1 cellular context compared by ENCODE assay signal in the genomic region with DNA sequence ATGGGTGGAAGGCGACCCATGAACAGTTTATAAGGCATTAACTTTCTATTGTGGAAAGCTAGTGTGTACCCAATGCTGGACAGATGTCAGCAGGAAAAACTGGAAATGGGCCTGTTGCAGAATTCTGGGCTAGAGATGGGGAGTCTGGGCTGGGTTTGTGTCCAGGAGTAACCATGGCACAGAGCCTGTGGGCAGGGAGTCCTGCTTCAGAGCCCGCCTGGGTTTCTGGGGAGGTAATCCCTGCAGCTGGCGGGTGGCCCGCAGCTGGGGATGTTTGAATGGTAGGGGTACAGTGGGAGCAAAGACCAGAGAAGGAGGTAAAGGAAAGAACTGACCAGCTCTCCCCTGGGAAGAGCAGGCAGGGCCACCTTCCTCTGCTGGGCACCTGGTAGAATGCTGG.
TF ChIP-seq lines count a peak whose summit lies in the region.

No MANE protein-coding gene starts in this region.

TF ChIP-seq in HepG2, 621 proteins besides CTCF, POLR2A, EP300 and RAD21:
- TF ChIP-seq MBNL3 (CRISPR knock-in tag; conservative IDR thresholded peaks at IDR 0.05) (no peak), ZZZ3 (CRISPR knock-in tag; IDR thresholded peaks at IDR 0.05; ENCODE audit: borderline replicate concordance) (no peak), ZFP36L2 (CRISPR knock-in tag; IDR thresholded peaks at IDR 0.05) (no peak), PHB2 (IDR thresholded peaks at IDR 0.05; ENCODE audit: partially characterized antibody) (no peak), ZNF431 (CRISPR knock-in tag; IDR thresholded peaks at IDR 0.05; ENCODE audit: borderline replicate concordance, low read depth) (no peak), ERF (CRISPR knock-in tag; IDR thresholded peaks at IDR 0.05) (no peak), ZNF350 (CRISPR knock-in tag; IDR thresholded peaks at IDR 0.05; ENCODE audit: borderline replicate concordance, low read depth) (no peak), ZNF782 (CRISPR knock-in tag; IDR thresholded peaks at IDR 0.05; ENCODE audit: borderline replicate concordance) (no peak), ZNF75D (CRISPR knock-in tag; IDR thresholded peaks at IDR 0.05; ENCODE audit: borderline replicate concordance) (no peak), ZNF570 (CRISPR knock-in tag; IDR thresholded peaks at IDR 0.05; ENCODE audit: borderline replicate concordance) (no peak), MAFG (CRISPR knock-in tag; IDR thresholded peaks at IDR 0.05) (no peak), ZNF619 (CRISPR knock-in tag; IDR thresholded peaks at IDR 0.05) (no peak)
- TF ChIP-seq, protein P1, sequence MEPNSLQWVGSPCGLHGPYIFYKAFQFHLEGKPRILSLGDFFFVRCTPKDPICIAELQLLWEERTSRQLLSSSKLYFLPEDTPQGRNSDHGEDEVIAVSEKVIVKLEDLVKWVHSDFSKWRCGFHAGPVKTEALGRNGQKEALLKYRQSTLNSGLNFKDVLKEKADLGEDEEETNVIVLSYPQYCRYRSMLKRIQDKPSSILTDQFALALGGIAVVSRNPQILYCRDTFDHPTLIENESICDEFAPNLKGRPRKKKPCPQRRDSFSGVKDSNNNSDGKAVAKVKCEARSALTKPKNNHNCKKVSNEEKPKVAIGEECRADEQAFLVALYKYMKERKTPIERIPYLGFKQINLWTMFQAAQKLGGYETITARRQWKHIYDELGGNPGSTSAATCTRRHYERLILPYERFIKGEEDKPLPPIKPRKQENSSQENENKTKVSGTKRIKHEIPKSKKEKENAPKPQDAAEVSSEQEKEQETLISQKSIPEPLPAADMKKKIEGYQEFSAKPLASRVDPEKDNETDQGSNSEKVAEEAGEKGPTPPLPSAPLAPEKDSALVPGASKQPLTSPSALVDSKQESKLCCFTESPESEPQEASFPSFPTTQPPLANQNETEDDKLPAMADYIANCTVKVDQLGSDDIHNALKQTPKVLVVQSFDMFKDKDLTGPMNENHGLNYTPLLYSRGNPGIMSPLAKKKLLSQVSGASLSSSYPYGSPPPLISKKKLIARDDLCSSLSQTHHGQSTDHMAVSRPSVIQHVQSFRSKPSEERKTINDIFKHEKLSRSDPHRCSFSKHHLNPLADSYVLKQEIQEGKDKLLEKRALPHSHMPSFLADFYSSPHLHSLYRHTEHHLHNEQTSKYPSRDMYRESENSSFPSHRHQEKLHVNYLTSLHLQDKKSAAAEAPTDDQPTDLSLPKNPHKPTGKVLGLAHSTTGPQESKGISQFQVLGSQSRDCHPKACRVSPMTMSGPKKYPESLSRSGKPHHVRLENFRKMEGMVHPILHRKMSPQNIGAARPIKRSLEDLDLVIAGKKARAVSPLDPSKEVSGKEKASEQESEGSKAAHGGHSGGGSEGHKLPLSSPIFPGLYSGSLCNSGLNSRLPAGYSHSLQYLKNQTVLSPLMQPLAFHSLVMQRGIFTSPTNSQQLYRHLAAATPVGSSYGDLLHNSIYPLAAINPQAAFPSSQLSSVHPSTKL (CRISPR knock-in tag; IDR thresholded peaks at IDR 0.05), result no peak
- TF ChIP-seq, protein P2, sequence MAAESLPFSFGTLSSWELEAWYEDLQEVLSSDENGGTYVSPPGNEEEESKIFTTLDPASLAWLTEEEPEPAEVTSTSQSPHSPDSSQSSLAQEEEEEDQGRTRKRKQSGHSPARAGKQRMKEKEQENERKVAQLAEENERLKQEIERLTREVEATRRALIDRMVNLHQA (CRISPR knock-in tag; IDR thresholded peaks at IDR 0.05), result no peak
- TF ChIP-seq, protein P3, sequence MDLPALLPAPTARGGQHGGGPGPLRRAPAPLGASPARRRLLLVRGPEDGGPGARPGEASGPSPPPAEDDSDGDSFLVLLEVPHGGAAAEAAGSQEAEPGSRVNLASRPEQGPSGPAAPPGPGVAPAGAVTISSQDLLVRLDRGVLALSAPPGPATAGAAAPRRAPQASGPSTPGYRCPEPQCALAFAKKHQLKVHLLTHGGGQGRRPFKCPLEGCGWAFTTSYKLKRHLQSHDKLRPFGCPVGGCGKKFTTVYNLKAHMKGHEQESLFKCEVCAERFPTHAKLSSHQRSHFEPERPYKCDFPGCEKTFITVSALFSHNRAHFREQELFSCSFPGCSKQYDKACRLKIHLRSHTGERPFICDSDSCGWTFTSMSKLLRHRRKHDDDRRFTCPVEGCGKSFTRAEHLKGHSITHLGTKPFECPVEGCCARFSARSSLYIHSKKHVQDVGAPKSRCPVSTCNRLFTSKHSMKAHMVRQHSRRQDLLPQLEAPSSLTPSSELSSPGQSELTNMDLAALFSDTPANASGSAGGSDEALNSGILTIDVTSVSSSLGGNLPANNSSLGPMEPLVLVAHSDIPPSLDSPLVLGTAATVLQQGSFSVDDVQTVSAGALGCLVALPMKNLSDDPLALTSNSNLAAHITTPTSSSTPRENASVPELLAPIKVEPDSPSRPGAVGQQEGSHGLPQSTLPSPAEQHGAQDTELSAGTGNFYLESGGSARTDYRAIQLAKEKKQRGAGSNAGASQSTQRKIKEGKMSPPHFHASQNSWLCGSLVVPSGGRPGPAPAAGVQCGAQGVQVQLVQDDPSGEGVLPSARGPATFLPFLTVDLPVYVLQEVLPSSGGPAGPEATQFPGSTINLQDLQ (CRISPR knock-in tag; IDR thresholded peaks at IDR 0.05), result no peak
- TF ChIP-seq, protein P4, sequence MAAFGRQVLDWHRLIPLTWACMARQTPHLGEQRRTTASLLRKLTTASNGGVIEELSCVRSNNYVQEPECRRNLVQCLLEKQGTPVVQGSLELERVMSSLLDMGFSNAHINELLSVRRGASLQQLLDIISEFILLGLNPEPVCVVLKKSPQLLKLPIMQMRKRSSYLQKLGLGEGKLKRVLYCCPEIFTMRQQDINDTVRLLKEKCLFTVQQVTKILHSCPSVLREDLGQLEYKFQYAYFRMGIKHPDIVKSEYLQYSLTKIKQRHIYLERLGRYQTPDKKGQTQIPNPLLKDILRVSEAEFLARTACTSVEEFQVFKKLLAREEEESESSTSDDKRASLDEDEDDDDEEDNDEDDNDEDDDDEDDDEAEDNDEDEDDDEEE (CRISPR knock-in tag; IDR thresholded peaks at IDR 0.05), result no peak
- TF ChIP-seq, protein P5, sequence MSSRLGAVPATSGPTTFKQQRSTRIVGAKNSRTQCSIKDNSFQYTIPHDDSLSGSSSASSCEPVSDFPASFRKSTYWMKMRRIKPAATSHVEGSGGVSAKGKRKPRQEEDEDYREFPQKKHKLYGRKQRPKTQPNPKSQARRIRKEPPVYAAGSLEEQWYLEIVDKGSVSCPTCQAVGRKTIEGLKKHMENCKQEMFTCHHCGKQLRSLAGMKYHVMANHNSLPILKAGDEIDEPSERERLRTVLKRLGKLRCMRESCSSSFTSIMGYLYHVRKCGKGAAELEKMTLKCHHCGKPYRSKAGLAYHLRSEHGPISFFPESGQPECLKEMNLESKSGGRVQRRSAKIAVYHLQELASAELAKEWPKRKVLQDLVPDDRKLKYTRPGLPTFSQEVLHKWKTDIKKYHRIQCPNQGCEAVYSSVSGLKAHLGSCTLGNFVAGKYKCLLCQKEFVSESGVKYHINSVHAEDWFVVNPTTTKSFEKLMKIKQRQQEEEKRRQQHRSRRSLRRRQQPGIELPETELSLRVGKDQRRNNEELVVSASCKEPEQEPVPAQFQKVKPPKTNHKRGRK (CRISPR knock-in tag; IDR thresholded peaks at IDR 0.05), result no peak
- TF ChIP-seq, protein P6, sequence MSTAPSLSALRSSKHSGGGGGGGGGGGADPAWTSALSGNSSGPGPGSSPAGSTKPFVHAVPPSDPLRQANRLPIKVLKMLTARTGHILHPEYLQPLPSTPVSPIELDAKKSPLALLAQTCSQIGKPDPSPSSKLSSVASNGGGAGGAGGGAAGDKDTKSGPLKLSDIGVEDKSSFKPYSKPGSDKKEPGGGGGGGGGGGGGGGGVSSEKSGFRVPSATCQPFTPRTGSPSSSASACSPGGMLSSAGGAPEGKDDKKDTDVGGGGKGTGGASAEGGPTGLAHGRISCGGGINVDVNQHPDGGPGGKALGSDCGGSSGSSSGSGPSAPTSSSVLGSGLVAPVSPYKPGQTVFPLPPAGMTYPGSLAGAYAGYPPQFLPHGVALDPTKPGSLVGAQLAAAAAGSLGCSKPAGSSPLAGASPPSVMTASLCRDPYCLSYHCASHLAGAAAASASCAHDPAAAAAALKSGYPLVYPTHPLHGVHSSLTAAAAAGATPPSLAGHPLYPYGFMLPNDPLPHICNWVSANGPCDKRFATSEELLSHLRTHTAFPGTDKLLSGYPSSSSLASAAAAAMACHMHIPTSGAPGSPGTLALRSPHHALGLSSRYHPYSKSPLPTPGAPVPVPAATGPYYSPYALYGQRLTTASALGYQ (CRISPR knock-in tag; IDR thresholded peaks at IDR 0.05), result no peak
- TF ChIP-seq, protein P7, sequence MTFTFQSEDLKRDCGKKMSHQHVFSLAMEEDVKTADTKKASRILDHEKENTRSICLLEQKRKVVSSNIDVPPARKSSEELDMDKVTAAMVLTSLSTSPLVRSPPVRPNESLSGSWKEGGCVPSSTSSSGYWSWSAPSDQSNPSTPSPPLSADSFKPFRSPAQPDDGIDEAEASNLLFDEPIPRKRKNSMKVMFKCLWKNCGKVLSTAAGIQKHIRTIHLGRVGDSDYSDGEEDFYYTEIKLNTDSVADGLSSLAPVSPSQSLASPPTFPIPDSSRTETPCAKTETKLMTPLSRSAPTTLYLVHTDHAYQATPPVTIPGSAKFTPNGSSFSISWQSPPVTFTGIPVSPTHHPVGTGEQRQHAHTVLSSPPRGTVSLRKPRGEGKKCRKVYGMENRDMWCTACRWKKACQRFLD (CRISPR knock-in tag; IDR thresholded peaks at IDR 0.05; ENCODE audit: borderline replicate concordance), result no peak
- TF ChIP-seq, protein P8, sequence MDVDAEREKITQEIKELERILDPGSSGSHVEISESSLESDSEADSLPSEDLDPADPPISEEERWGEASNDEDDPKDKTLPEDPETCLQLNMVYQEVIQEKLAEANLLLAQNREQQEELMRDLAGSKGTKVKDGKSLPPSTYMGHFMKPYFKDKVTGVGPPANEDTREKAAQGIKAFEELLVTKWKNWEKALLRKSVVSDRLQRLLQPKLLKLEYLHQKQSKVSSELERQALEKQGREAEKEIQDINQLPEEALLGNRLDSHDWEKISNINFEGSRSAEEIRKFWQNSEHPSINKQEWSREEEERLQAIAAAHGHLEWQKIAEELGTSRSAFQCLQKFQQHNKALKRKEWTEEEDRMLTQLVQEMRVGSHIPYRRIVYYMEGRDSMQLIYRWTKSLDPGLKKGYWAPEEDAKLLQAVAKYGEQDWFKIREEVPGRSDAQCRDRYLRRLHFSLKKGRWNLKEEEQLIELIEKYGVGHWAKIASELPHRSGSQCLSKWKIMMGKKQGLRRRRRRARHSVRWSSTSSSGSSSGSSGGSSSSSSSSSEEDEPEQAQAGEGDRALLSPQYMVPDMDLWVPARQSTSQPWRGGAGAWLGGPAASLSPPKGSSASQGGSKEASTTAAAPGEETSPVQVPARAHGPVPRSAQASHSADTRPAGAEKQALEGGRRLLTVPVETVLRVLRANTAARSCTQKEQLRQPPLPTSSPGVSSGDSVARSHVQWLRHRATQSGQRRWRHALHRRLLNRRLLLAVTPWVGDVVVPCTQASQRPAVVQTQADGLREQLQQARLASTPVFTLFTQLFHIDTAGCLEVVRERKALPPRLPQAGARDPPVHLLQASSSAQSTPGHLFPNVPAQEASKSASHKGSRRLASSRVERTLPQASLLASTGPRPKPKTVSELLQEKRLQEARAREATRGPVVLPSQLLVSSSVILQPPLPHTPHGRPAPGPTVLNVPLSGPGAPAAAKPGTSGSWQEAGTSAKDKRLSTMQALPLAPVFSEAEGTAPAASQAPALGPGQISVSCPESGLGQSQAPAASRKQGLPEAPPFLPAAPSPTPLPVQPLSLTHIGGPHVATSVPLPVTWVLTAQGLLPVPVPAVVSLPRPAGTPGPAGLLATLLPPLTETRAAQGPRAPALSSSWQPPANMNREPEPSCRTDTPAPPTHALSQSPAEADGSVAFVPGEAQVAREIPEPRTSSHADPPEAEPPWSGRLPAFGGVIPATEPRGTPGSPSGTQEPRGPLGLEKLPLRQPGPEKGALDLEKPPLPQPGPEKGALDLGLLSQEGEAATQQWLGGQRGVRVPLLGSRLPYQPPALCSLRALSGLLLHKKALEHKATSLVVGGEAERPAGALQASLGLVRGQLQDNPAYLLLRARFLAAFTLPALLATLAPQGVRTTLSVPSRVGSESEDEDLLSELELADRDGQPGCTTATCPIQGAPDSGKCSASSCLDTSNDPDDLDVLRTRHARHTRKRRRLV (CRISPR knock-in tag; IDR thresholded peaks at IDR 0.05), result no peak
